In genomic region chr9:126797903-126798302, GRCh38 we compare ENCODE assay signal across 23 cellular contexts.
"Had no signal": no experiment of that assay in that cellular context is flagged by ENCODE, and none has a peak within 500 bp of the region (broad histone marks: within the 10 kb centered on the region; RNA-seq: fewer than 3 reads in every experiment).

No MANE protein-coding gene starts in this region.

- H3K4me3 Mint-ChIP-seq: IgD-negative memory B cell had no signal

- H3K27ac ChIP-seq: SJCRH30 had no signal

- ATAC-seq: Panc1, PC-3, Right ventricle myocardium inferior, SK-N-SH treated with all-trans-retinoic acid at 6 μM for 48 hours had no signal

- H3K4me1 Mint-ChIP-seq: IgD-negative memory B cell had no signal

- H3K27ac Mint-ChIP-seq: IgD-negative memory B cell had no signal

- H3K4me3 ChIP-seq: SJCRH30 had no signal

- H3K36me3 Mint-ChIP-seq: IgD-negative memory B cell had no signal

- H3K36me3 ChIP-seq: SJCRH30 had no signal

- H3K4me1 ChIP-seq: SJCRH30 had no signal

- DNase-seq: KBM-7; MV-4-11; NCI-H1048; NCI-H1105; NCI-H1417; NCI-H1436 treated with DMSO at 0.1 percent for 48 hours; NCI-H1694; NCI-H187 treated with DMSO at 0.1 percent for 48 hours; NCI-H2029 treated with DMSO at 0.1 percent for 48 hours; NCI-H2171 treated with DMSO at 0.1 percent for 48 hours; NCI-H2227 treated with DMSO at 0.1 percent for 48 hours; NCI-H524; NCI-H526 treated with DMSO at 0.1 percent for 48 hours; NCI-H748 treated with DMSO at 0.1 percent for 48 hours; NK-92 treated with Interleukin-12 subunit alpha and Interleukin-12 subunit beta, amount 100 ng/mL, for 24 hours; PC-3; SHP77 treated with DMSO at 0.1 percent for 48 hours; SJCRH30; T-helper 1 cell had no signal
